Comparison of ENCODE assay signal across 24 cellular contexts in the genomic region with DNA sequence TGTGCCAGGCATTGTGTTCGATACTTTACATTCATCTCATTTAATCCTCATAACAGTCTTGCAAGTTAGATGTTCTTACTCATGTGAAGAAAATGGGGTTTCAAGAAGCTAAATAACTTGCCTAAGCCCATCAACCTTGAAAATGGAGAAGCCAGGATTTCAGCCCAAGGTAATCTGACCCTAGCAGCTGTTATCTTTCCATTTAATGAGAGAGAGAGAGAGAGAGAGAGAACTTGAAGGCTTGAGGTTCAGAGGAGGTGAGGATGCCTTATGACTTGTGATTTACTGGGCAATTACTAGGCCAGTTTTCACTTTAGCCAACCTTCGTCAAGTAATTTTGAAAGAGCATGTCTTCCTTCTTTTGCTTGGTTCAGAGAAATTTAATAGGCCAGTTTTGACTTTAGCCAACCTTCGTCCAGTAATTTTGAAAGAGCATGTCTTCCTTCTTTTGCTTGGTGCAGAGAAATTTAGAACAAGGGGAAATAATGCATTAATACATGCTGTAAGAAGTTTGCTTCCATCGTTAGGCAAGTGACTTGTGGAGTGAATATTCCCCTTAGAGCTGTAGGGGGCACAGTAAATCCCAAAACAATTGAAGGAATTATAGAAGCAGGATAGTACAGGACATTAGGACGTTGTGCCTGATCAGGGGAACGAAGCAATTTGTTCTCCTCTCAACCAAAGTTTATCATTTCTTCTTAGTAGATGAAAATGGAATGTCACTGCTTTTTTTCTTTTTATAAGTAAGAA.
A peak's percentile ranks its signal among the peaks of the same experiment; 100 is the strongest.
DNase-seq lines count a peak whose midpoint lies in the region; ATAC-seq, FAIRE-seq and TF ChIP-seq lines count a peak whose summit lies in the region.
"Had no signal": no experiment of that assay in that cellular context is flagged by ENCODE, and none has a peak within 500 bp of the region (broad histone marks: within the 10 kb centered on the region; RNA-seq: fewer than 3 reads in every experiment).

No MANE protein-coding gene starts in this region.

- H3K36me3 ChIP-seq in HUES6 (ENCODE audit: control insufficient read depth, insufficient read depth, low read length) (no peaks in the 10 kb centered on the region), heart left ventricle (no peaks in the 10 kb centered on the region)
- H3K36me3 ChIP-seq: right atrium auricular region had no signal

- no peaks in the 10 kb centered on the region for H3K36me3 Mint-ChIP-seq in nephron progenitor cell (ENCODE audit: low read depth)
- H3K36me3 Mint-ChIP-seq in activated T-cell treated with anti-CD3 and anti-CD28 coated beads, Interleukin-2, amount 50 U/mL, for 24 hours (ENCODE audit: low read depth): no peaks in the 10 kb centered on the region
- H3K36me3 Mint-ChIP-seq: CD14-positive monocyte had no signal

- no peaks in the 10 kb centered on the region for H3K27me3 Mint-ChIP-seq in nephron progenitor cell (ENCODE audit: low read depth, poor library complexity)
- no peaks in the 10 kb centered on the region for H3K27me3 Mint-ChIP-seq in activated T-cell treated with anti-CD3 and anti-CD28 coated beads, Interleukin-2, amount 50 U/mL, for 24 hours
- H3K27me3 Mint-ChIP-seq: activated B cell treated with CpG ODN at 0.5 μM for 24 hours had no signal

- DNase-seq in AG09319 (ENCODE audit: extremely low read depth, low read depth) (no peak), cardiac fibroblast (ENCODE audit: low read depth in 2 of 2) (no peak), nephron progenitor cell (no peak), heart left ventricle (no peak), ACHN (no peak), H54 (ENCODE audit: insufficient read length, low spot score) (no peak)
- no peak for DNase-seq in activated T-cell treated with anti-CD3 and anti-CD28 coated beads, Interleukin-2, amount 50 U/mL, for 24 hours
- DNase-seq: activated B cell treated with CpG ODN at 0.5 μM for 24 hours; activated CD4-positive, alpha-beta T cell treated with anti-CD3 and anti-CD28 coated beads, Interleukin-2, amount 50 U/mL, for 48 hours; activated gamma-delta T cell; activated T-cell treated with anti-CD3 and anti-CD28 coated beads for 4 hours; DMS 273 treated with DMSO at 0.1 percent for 48 hours; foreskin melanocyte; kidney; MM.1S; NCI-H1436 treated with DMSO at 0.1 percent for 48 hours; NCI-H524 treated with DMSO at 0.1 percent for 48 hours; T-helper 2 cell; trophoblast cell had no signal

- H3K4me3 Mint-ChIP-seq in nephron progenitor cell: peak overlapping the region; percentile 29
- H3K4me3 Mint-ChIP-seq in activated T-cell treated with anti-CD3 and anti-CD28 coated beads, Interleukin-2, amount 50 U/mL, for 24 hours: no peak overlapping the region
- H3K4me3 Mint-ChIP-seq: activated B cell treated with CpG ODN at 0.5 μM for 24 hours, CD14-positive monocyte had no signal

- peak overlapping the region; percentile 98 for H3K27ac Mint-ChIP-seq in nephron progenitor cell
- H3K27ac Mint-ChIP-seq in activated T-cell treated with anti-CD3 and anti-CD28 coated beads, Interleukin-2, amount 50 U/mL, for 24 hours: no peak overlapping the region
- H3K27ac Mint-ChIP-seq: activated B cell treated with CpG ODN at 0.5 μM for 24 hours, CD14-positive monocyte had no signal

- peak overlapping the region; percentile 60 for H3K9ac ChIP-seq in HUES6 (ENCODE audit: low read length)

- FAIRE-seq in H54 (lab: Jason Lieb, UNC): no peak
- FAIRE-seq: H1, kidney had no signal

- H3K4me3 ChIP-seq in HUES6 (ENCODE audit: low read depth, low read length) (no peak overlapping the region), cardiac fibroblast (replicated peaks in 1 of 2; ENCODE audit: low read depth in 2 of 2, low read length in 2 of 2) (no peak overlapping the region), heart left ventricle (no peak overlapping the region)
- H3K4me3 ChIP-seq: lung, right atrium auricular region had no signal

- WGBS in heart left ventricle, 4 donors: 78 to 92% (median 91%) methylated on average over 6 of the region's 6 CpGs

- peaks cover 24% of the 10 kb centered on the region for H3K4me1 ChIP-seq in HUES6 (ENCODE audit: control insufficient read depth, insufficient read depth, low read length)
- peaks cover 0 to 12% (median 0%) of the 10 kb centered on the region in 12 donors for H3K4me1 ChIP-seq in heart left ventricle
- H3K4me1 ChIP-seq: right atrium auricular region had no signal

- H3K9me3 ChIP-seq in HUES6 (ENCODE audit: control insufficient read depth, insufficient read depth, low read depth, low read length) (no peaks in the 10 kb centered on the region), heart left ventricle (no peaks in the 10 kb centered on the region)
- H3K9me3 ChIP-seq: right atrium auricular region had no signal

- no peak for ATAC-seq in heart left ventricle

- H3K27ac ChIP-seq in HUES6 (ENCODE audit: low read depth, low read length) (peak overlapping the region; percentile 9; the same call in 1 of the 2 replicates), heart left ventricle (no peak overlapping the region)
- H3K27ac ChIP-seq: right atrium auricular region had no signal

- in situ Hi-C loops in ACHN (cut with HindIII; ENCODE audit: low pct_ligation_motif_present, low pct_unique_long_range_greater_than_20kb, low sequenced_read_pairs): no loop called here

- H3K9me3 Mint-ChIP-seq in nephron progenitor cell: no peaks in the 10 kb centered on the region
- no peaks in the 10 kb centered on the region for H3K9me3 Mint-ChIP-seq in activated T-cell treated with anti-CD3 and anti-CD28 coated beads, Interleukin-2, amount 50 U/mL, for 24 hours
- H3K9me3 Mint-ChIP-seq: activated B cell treated with CpG ODN at 0.5 μM for 24 hours had no signal

- H3K27me3 ChIP-seq in HUES6 (ENCODE audit: control insufficient read depth, insufficient read depth, low read length) (no peaks in the 10 kb centered on the region), heart left ventricle (no peaks in the 10 kb centered on the region)
- H3K27me3 ChIP-seq: right atrium auricular region had no signal

- TF ChIP-seq CTCF in AG09319 (IDR thresholded peaks at IDR 0.05; ENCODE audit: low read depth, low read length) (peak; percentile 9), cardiac fibroblast (IDR thresholded peaks at IDR 0.05; ENCODE audit: low read depth, low read length) (peak; percentile 3), nephron progenitor cell (IDR thresholded peaks at IDR 0.05) (no peak), heart left ventricle (IDR thresholded peaks at IDR 0.05) (no peak)

- intact Hi-C loops in heart left ventricle (cut with DNase I): loop anchor here in 2 of 10 donors (5.0 to 10.0 kb wide), 2 partner anchors 130 to 172 kb away; no protein-coding TSS in a partner anchor

- H3K4me1 Mint-ChIP-seq in nephron progenitor cell: peaks cover 64% of the 10 kb centered on the region
- no peaks in the 10 kb centered on the region for H3K4me1 Mint-ChIP-seq in activated T-cell treated with anti-CD3 and anti-CD28 coated beads, Interleukin-2, amount 50 U/mL, for 24 hours (ENCODE audit: low read depth)
- H3K4me1 Mint-ChIP-seq: activated B cell treated with CpG ODN at 0.5 μM for 24 hours, CD14-positive monocyte had no signal

- TF ChIP-seq POLR2A in heart left ventricle (IDR thresholded peaks at IDR 0.05) (no peak), H54 (IDR thresholded peaks at IDR 0.05; ENCODE audit: low read depth, low read length) (no peak)

Comparison
In these comparisons a context has a peak if more than half of its experiments do, and no peak if none do; other contexts are left out.
1. CTCF ChIP-seq: peak in AG09319 (single experiment) and cardiac fibroblast (single experiment); none in nephron progenitor cell (single experiment) and heart left ventricle (0 of 12).